Comparison of ENCODE assay signal across 15 cellular contexts in genomic region chr2:67641302-67641701, GRCh38.
DNase-seq lines count a peak whose midpoint lies in the region; ATAC-seq and TF ChIP-seq lines count a peak whose summit lies in the region.
"Had no signal": no experiment of that assay in that cellular context is flagged by ENCODE, and none has a peak within 500 bp of the region (broad histone marks: within the 10 kb centered on the region; RNA-seq: fewer than 3 reads in every experiment).

No MANE protein-coding gene starts in this region.

- H3K36me3 ChIP-seq in left ventricle myocardium inferior = no peaks in the 10 kb centered on the region
- H3K36me3 ChIP-seq: BLaER1 had no signal

- H3K27me3 ChIP-seq in left ventricle myocardium inferior (ENCODE audit: low read depth) = no peaks in the 10 kb centered on the region
- H3K27me3 ChIP-seq: BLaER1 had no signal

- peak overlapping the region; percentile 22 to 94 (median 88) for H3K27ac Mint-ChIP-seq in nephron
- H3K27ac Mint-ChIP-seq: CD4-positive, CD25-positive, alpha-beta regulatory T cell had no signal

- peaks cover 14% of the 10 kb centered on the region for H3K4me1 ChIP-seq in left ventricle myocardium inferior
- H3K4me1 ChIP-seq: BLaER1 had no signal

- no peak overlapping the region for H3K27ac ChIP-seq in left ventricle myocardium inferior (replicated peaks)
- H3K27ac ChIP-seq: BLaER1, HL-60 had no signal

- H3K9me3 Mint-ChIP-seq in nephron = no peaks in the 10 kb centered on the region

- no peaks in the 10 kb centered on the region for H3K9me3 ChIP-seq in left ventricle myocardium inferior (replicated peaks)

- H3K36me3 Mint-ChIP-seq in nephron (ENCODE audit: low read depth) = no peaks in the 10 kb centered on the region
- H3K36me3 Mint-ChIP-seq: CD4-positive, CD25-positive, alpha-beta regulatory T cell had no signal

- ATAC-seq in Right ventricle myocardium inferior = peak; percentile 6
- ATAC-seq: GM12878 had no signal

- TF ChIP-seq CTCF in left ventricle myocardium inferior (IDR thresholded peaks at IDR 0.05; ENCODE audit: borderline replicate concordance) (no peak), nephron (IDR thresholded peaks at IDR 0.05; ENCODE audit: unreplicated experiment in 3 of 3) (no peak)

- no peak overlapping the region for H3K4me3 ChIP-seq in left ventricle myocardium inferior
- H3K4me3 ChIP-seq: BLaER1, GM12878 had no signal

- DNase-seq in NCI-H1436 (lab: John Stamatoyannopoulos, UW) = peak; percentile 2
- no peak for DNase-seq in NCI-H1436 treated with DMSO at 0.1 percent for 48 hours (lab: John Stamatoyannopoulos, UW)
- DNase-seq in Right ventricle myocardium inferior (ENCODE audit: missing footprints) = no peak
- no peak for DNase-seq in left ventricle myocardium inferior
- DNase-seq in stimulated activated CD4-positive, alpha-beta T cell treated with anti-CD3 and anti-CD28 coated beads, Interleukin-4, amount 100 ng/mL, for 4 hours = no peak
- no peak for DNase-seq in NK-92 treated with Interleukin-12 subunit alpha and Interleukin-12 subunit beta, amount 100 ng/mL, for 24 hours (lab: John Stamatoyannopoulos, UW)
- DNase-seq: 8988T; AML-193; CD4-positive, CD25-positive, alpha-beta regulatory T cell; DMS79; HCEC 1CT had no signal

- H3K27me3 Mint-ChIP-seq in nephron (ENCODE audit: low read depth) = no peaks in the 10 kb centered on the region
- H3K27me3 Mint-ChIP-seq: CD4-positive, CD25-positive, alpha-beta regulatory T cell had no signal

- peaks cover 38% of the 10 kb centered on the region for H3K4me1 Mint-ChIP-seq in nephron
- H3K4me1 Mint-ChIP-seq: CD4-positive, CD25-positive, alpha-beta regulatory T cell had no signal

- no peak overlapping the region for H3K4me3 Mint-ChIP-seq in nephron
- H3K4me3 Mint-ChIP-seq: CD4-positive, CD25-positive, alpha-beta regulatory T cell had no signal

- intact Hi-C loops in Right ventricle myocardium inferior (cut with DNase I) (no loop called here), left ventricle myocardium inferior (cut with micrococcal nuclease) (no loop called here)
